8 cellular contexts compared by ENCODE assay signal in genomic region chr2:73214120-73215035, GRCh38. TPM values are rescaled to one million over a fixed set of nuclear protein-coding genes. Genes with fewer than 3 reads are reported as not detected.
DNase-seq lines count a peak whose midpoint lies in the region; ATAC-seq and TF ChIP-seq lines count a peak whose summit lies in the region.

SMYD5 (plus strand) TSS chr2:73214245; CDS start chr2:73214267, 22 bp downstream.

- ATAC-seq in HG03439 (IDR thresholded peaks at IDR 0.05; ENCODE audit: unreplicated experiment) = peak; percentile 96

- DNase-seq in BJ (ENCODE audit: low read depth) (no peak), GM19238 (ENCODE audit: insufficient read length, low spot score) (peak; percentile 86), NCI-H748 (lab: John Stamatoyannopoulos, UW; ENCODE audit: unreplicated experiment) (peak; percentile 74), dermis blood vessel endothelial cell (peak; percentile 87), lower leg skin (ENCODE audit: low spot score in 2 of 2) (peak; percentile 85 to 97)
- DNase-seq in activated CD4-positive, alpha-beta T cell treated with anti-CD3 and anti-CD28 coated beads, Interleukin-2, amount 50 U/mL, for 1 hour = peak; percentile 90
- DNase-seq in stimulated activated CD4-positive, alpha-beta T cell treated with anti-CD3 and anti-CD28 coated beads, Interleukin-4, amount 100 ng/mL, for 48 hours (ENCODE audit: low read depth in 2 of 2) = peak; percentile 90 to 91

- TF ChIP-seq CTCF in BJ (IDR thresholded peaks at IDR 0.05; ENCODE audit: insufficient read depth, low read depth, low read length) (no peak), lower leg skin (IDR thresholded peaks at IDR 0.05) (no peak)

- CTCF ChIA-PET in BJ (lab: Yijun Ruan, JAX) = interaction anchor here (1.2 to 4.8 kb wide), 6 partner anchors 15 to 327 kb away, joined by 3 to 37 read pairs (median 10); partner anchors contain the start of gene SPR

- peak within 1 kb of the TSS; percentile 84 for H3K4me3 ChIP-seq in BJ (ENCODE audit: low read depth, low read length)
- H3K4me3 ChIP-seq in lower leg skin (ENCODE audit: low read depth, poor library complexity, severe bottlenecking) = peak within 1 kb of the TSS; percentile 83

- TF ChIP-seq POLR2A in lower leg skin (IDR thresholded peaks at IDR 0.05) = no peak

- intact Hi-C loops in lower leg skin (cut with DNase I; ENCODE audit: low total_unique reads) = no loop called here

- H3K27me3 ChIP-seq in BJ (ENCODE audit: control insufficient read depth, insufficient read depth, low read length) = peaks cover 3% of the 10 kb centered on the region; the same call in 1 of the 2 replicates

- H3K36me3 ChIP-seq in BJ (ENCODE audit: control insufficient read depth, insufficient read depth, low read length) = no peaks in the 10 kb centered on the region

- 0 to 1% methylated on average over 22 to 23 of the region's 64 CpGs for WGBS in lower leg skin, 2 donors

- POLR2A ChIA-PET in BJ (lab: Charles Lee) = no interaction called here

RNA-seq across cellular contexts. Expression of gene SMYD5, which starts in this region (rescaled TPM):
- polyA plus RNA-seq in BJ (2011; rRNA removed) = 12.2 and 19.5 TPM in 2 replicates
- polyA minus RNA-seq in BJ (2011; rRNA and poly(A)+ RNA removed) = 14.6 and 17.1 TPM in 2 replicates
- total RNA-seq in dermis blood vessel endothelial cell (22.6 and 26.5 TPM in 2 replicates), lower leg skin (10 to 100 TPM in 2 of 4 donors, 1 to 10 TPM in 2; 9.6 to 18.1 (median 12.8) TPM)
